In genomic region chr4:77958897-77959296, GRCh38 we compare ENCODE assay signal across 19 cellular contexts.
"Had no signal": no experiment of that assay in that cellular context is flagged by ENCODE, and none has a peak within 500 bp of the region (broad histone marks: within the 10 kb centered on the region; RNA-seq: fewer than 3 reads in every experiment).

No MANE protein-coding gene starts in this region.

- H3K9me3 Mint-ChIP-seq: dendritic cell treated with granulocyte-macrophage colony-stimulating factor and Interleukin-4, amounts not matched to agents 40 ng/mL and 50 ng/mL, for 4 days; effector memory CD8-positive, alpha-beta T cell; endodermal cell had no signal

- H3K27me3 ChIP-seq: colonic mucosa, dorsolateral prefrontal cortex, esophagus muscularis mucosa, esophagus squamous epithelium, foreskin keratinocyte, gastrocnemius medialis, gastroesophageal sphincter, heart left ventricle, heart right ventricle had no signal

- H3K4me1 ChIP-seq: colonic mucosa, esophagus squamous epithelium, foreskin keratinocyte, gastroesophageal sphincter had no signal

- H3K4me3 Mint-ChIP-seq: dendritic cell treated with granulocyte-macrophage colony-stimulating factor and Interleukin-4, amounts not matched to agents 40 ng/mL and 50 ng/mL, for 4 days; effector memory CD8-positive, alpha-beta T cell; endodermal cell had no signal

- DNase-seq: colonic mucosa; cortex of kidney; dorsolateral prefrontal cortex; effector CD4-positive, alpha-beta T cell; effector CD8-positive, alpha-beta T cell; effector memory CD8-positive, alpha-beta T cell; endodermal cell; esophagus squamous epithelium; gastrocnemius medialis; glutamatergic neuron; heart left ventricle had no signal

- H3K36me3 ChIP-seq: colonic mucosa, gastrocnemius medialis had no signal

- H3K4me3 ChIP-seq: colonic mucosa, coronary artery, esophagus squamous epithelium, gastroesophageal sphincter had no signal

- H3K27ac ChIP-seq: colonic mucosa, coronary artery, dorsolateral prefrontal cortex, epithelial cell of prostate, esophagus muscularis mucosa, esophagus squamous epithelium, foreskin keratinocyte, gastrocnemius medialis, gastroesophageal sphincter, heart left ventricle, heart right ventricle had no signal

- H3K27me3 Mint-ChIP-seq: dendritic cell treated with granulocyte-macrophage colony-stimulating factor and Interleukin-4, amounts not matched to agents 40 ng/mL and 50 ng/mL, for 4 days; effector memory CD8-positive, alpha-beta T cell had no signal

- H3K27ac Mint-ChIP-seq: dendritic cell treated with granulocyte-macrophage colony-stimulating factor and Interleukin-4, amounts not matched to agents 40 ng/mL and 50 ng/mL, for 4 days; effector memory CD8-positive, alpha-beta T cell; endodermal cell had no signal

- H3K9me3 ChIP-seq: colonic mucosa, esophagus muscularis mucosa, esophagus squamous epithelium, gastrocnemius medialis, gastroesophageal sphincter, heart left ventricle, heart right ventricle had no signal

- ATAC-seq: effector memory CD8-positive, alpha-beta T cell; esophagus mucosa; foreskin keratinocyte; gastroesophageal sphincter; heart left ventricle; heart right ventricle had no signal
